31 cellular contexts compared by ENCODE assay signal in the genomic region with DNA sequence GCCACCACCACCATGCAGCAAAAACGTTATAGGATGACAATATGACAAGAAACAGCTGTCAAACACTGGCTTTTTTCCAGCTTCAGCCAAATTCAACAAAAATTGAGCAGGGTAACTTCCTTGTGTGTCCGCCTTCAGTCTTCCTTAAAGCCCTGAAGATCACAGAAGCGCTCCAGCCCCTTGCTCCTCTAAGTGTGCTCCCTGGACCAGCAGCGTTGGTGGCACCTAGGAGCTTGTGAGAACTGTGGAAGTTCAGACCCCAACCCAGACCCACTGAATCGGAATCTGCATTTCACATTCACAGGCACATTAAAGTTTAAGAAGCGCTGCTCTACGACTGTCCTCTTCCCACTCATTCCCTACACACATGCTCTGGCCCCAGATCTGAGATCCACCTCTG.
"Had no signal": no experiment of that assay in that cellular context is flagged by ENCODE, and none has a peak within 500 bp of the region (broad histone marks: within the 10 kb centered on the region; RNA-seq: fewer than 3 reads in every experiment).

No MANE protein-coding gene starts in this region.

- H3K9me3 Mint-ChIP-seq: activated CD4-positive, alpha-beta memory T cell treated with anti-CD3 and anti-CD28 coated beads, Interleukin-2, amount 10 ng/mL, durations not matched to agents 7 days and 5 days; activated naive CD4-positive, alpha-beta T cell treated with anti-CD3 and anti-CD28 coated beads, Interleukin-2, amount 50 U/mL, for 24 hours; activated naive CD8-positive, alpha-beta T cell treated with anti-CD3 and anti-CD28 coated beads, Interleukin-2, amount 10 ng/mL, durations not matched to agents 7 days and 5 days; activated T-helper 2 cell treated with anti-CD3 and anti-CD28 coated beads, Interferon-gamma antibody, Interleukin-2, Interleukin-4, amounts not matched to agents 10 μg/mL and 5 μg/mL and 100 μg/mL, durations not matched to agents 14 hours and 24 hours and 36 hours had no signal

- H3K27ac Mint-ChIP-seq: activated CD4-positive, alpha-beta memory T cell treated with anti-CD3 and anti-CD28 coated beads, Interleukin-2, amount 10 ng/mL, durations not matched to agents 7 days and 5 days; activated naive CD4-positive, alpha-beta T cell treated with anti-CD3 and anti-CD28 coated beads, Interleukin-2, amount 50 U/mL, for 24 hours; activated naive CD8-positive, alpha-beta T cell treated with anti-CD3 and anti-CD28 coated beads, Interleukin-2, amount 10 ng/mL, durations not matched to agents 7 days and 5 days; activated T-helper 2 cell treated with anti-CD3 and anti-CD28 coated beads, Interferon-gamma antibody, Interleukin-2, Interleukin-4, amounts not matched to agents 10 μg/mL and 5 μg/mL and 100 μg/mL, durations not matched to agents 14 hours and 24 hours and 36 hours had no signal

- H3K27me3 Mint-ChIP-seq: activated naive CD4-positive, alpha-beta T cell treated with anti-CD3 and anti-CD28 coated beads, Interleukin-2, amount 50 U/mL, for 24 hours; activated naive CD8-positive, alpha-beta T cell treated with anti-CD3 and anti-CD28 coated beads, Interleukin-2, amount 10 ng/mL, durations not matched to agents 7 days and 5 days had no signal

- H3K9me3 ChIP-seq: ascending aorta, body of pancreas, SJCRH30 had no signal

- H3K4me1 ChIP-seq: SJCRH30 had no signal

- ATAC-seq: body of pancreas, K562, Panc1 had no signal

- H3K27ac ChIP-seq: body of pancreas, SJCRH30, SK-N-MC, WERI-Rb-1 had no signal

- H3K27me3 ChIP-seq: ascending aorta, body of pancreas, SJCRH30 had no signal

- H3K36me3 Mint-ChIP-seq: activated naive CD4-positive, alpha-beta T cell treated with anti-CD3 and anti-CD28 coated beads, Interleukin-2, amount 50 U/mL, for 24 hours; activated naive CD8-positive, alpha-beta T cell treated with anti-CD3 and anti-CD28 coated beads, Interleukin-2, amount 10 ng/mL, durations not matched to agents 7 days and 5 days had no signal

- H3K36me3 ChIP-seq: ascending aorta, SJCRH30, WERI-Rb-1 had no signal

- H3K4me3 Mint-ChIP-seq: activated CD4-positive, alpha-beta memory T cell treated with anti-CD3 and anti-CD28 coated beads, Interleukin-2, amount 10 ng/mL, durations not matched to agents 7 days and 5 days; activated naive CD4-positive, alpha-beta T cell treated with anti-CD3 and anti-CD28 coated beads, Interleukin-2, amount 50 U/mL, for 24 hours; activated naive CD8-positive, alpha-beta T cell treated with anti-CD3 and anti-CD28 coated beads, Interleukin-2, amount 10 ng/mL, durations not matched to agents 7 days and 5 days had no signal

- DNase-seq: activated CD4-positive, alpha-beta memory T cell treated with anti-CD3 and anti-CD28 coated beads, Interleukin-2, amount 10 ng/mL, durations not matched to agents 7 days and 5 days; activated CD4-positive, alpha-beta T cell treated with anti-CD3 and anti-CD28 coated beads for 1 hour; activated CD4-positive, alpha-beta T cell treated with anti-CD3 and anti-CD28 coated beads for 48 hours; activated CD4-positive, CD25-positive, alpha-beta regulatory T cell; activated gamma-delta T cell; activated naive CD4-positive, alpha-beta T cell treated with Interleukin-2 at 50 U/mL for 16 hours; activated naive CD8-positive, alpha-beta T cell treated with anti-CD3 and anti-CD28 coated beads, Interleukin-2, amount 10 ng/mL, durations not matched to agents 7 days and 5 days; activated T-cell treated with anti-CD3 and anti-CD28 coated beads, Interleukin-2, amount 50 U/mL, for 1 hour; amygdala; body of pancreas; central memory CD4-positive, alpha-beta T cell; NCI-H1105; NCI-H1417 treated with DMSO at 0.1 percent for 48 hours; NCI-H187 treated with DMSO at 0.1 percent for 48 hours; NCI-H2081; NCI-H2227 treated with DMSO at 0.1 percent for 48 hours; NCI-H510A treated with DMSO at 0.1 percent for 48 hours; NCI-H526 treated with DMSO at 0.1 percent for 48 hours; NCI-H82; SHP77; SJCRH30; T-helper 1 cell; T-helper 2 cell; T1000; WERI-Rb-1 had no signal

- H3K4me3 ChIP-seq: ascending aorta, body of pancreas, K562, SJCRH30, SK-N-MC had no signal

- H3K4me1 Mint-ChIP-seq: activated naive CD4-positive, alpha-beta T cell treated with anti-CD3 and anti-CD28 coated beads, Interleukin-2, amount 50 U/mL, for 24 hours had no signal
